In genomic region chr3:39065197-39065596, GRCh38 we compare ENCODE assay signal across 8 cellular contexts. TPM values are rescaled to one million over a fixed set of nuclear protein-coding genes. Genes with fewer than 3 reads are reported as not detected.
DNase-seq lines count a peak whose midpoint lies in the region; FAIRE-seq and TF ChIP-seq lines count a peak whose summit lies in the region.

No MANE protein-coding gene starts in this region.

- H3K79me2 ChIP-seq in KMS-11 (ENCODE audit: insufficient read depth, low read depth) (no peaks in the 10 kb centered on the region), PC-9 (ENCODE audit: low read depth) (no peaks in the 10 kb centered on the region)

- H3K4me1 ChIP-seq in KMS-11 (ENCODE audit: low read depth, poor library complexity, severe bottlenecking) = peaks cover 7% of the 10 kb centered on the region
- no peaks in the 10 kb centered on the region for H3K4me1 ChIP-seq in PC-9 (replicated peaks; ENCODE audit: insufficient read depth)

- H3K27ac ChIP-seq in KMS-11 (no peak overlapping the region; the same call in 1 of the 2 replicates), PC-9 (no peak overlapping the region)

- no peak overlapping the region for H3K9ac ChIP-seq in KMS-11

- H3K27me3 Mint-ChIP-seq in activated CD4-positive, alpha-beta T cell treated with anti-CD3 and anti-CD28 coated beads, Interleukin-2, amount 10 ng/mL, durations not matched to agents 7 days and 5 days = no peaks in the 10 kb centered on the region

- TF ChIP-seq POLR2A in H54 (IDR thresholded peaks at IDR 0.05; ENCODE audit: low read depth, low read length) = no peak

- peak; percentile 22 for DNase-seq in 8988T
- peak; percentile 63 for DNase-seq in GF-D8 (lab: John Stamatoyannopoulos, UW)
- no peak for DNase-seq in H54 (ENCODE audit: insufficient read length, low spot score)
- DNase-seq in activated CD4-positive, alpha-beta T cell treated with anti-CD3 and anti-CD28 coated beads, Interleukin-2, amount 10 ng/mL, durations not matched to agents 7 days and 5 days = peak; percentile 21
- DNase-seq in islet precursor cell = peak; percentile 74
- DNase-seq in NCI-H2107 treated with DMSO at 0.1 percent for 48 hours (lab: John Stamatoyannopoulos, UW; ENCODE audit: unreplicated experiment) = no peak
- no peak for DNase-seq in PC-9

- POLR2A ChIA-PET in activated CD4-positive, alpha-beta T cell treated with anti-CD3 and anti-CD28 coated beads, Interleukin-2, amount 10 ng/mL, durations not matched to agents 7 days and 5 days (lab: Charles Lee) = no interaction called here
- POLR2A ChIA-PET in PC-9 (lab: Charles Lee; ENCODE audit: unreplicated experiment) = no interaction called here

- no peaks in the 10 kb centered on the region for H3K9me3 ChIP-seq in PC-9 (ENCODE audit: insufficient read depth, low read depth)

- peaks cover 27% of the 10 kb centered on the region for H3K36me3 Mint-ChIP-seq in activated CD4-positive, alpha-beta T cell treated with anti-CD3 and anti-CD28 coated beads, Interleukin-2, amount 10 ng/mL, durations not matched to agents 7 days and 5 days (ENCODE audit: low read depth)

- no peak overlapping the region for H3K4me3 Mint-ChIP-seq in activated CD4-positive, alpha-beta T cell treated with anti-CD3 and anti-CD28 coated beads, Interleukin-2, amount 10 ng/mL, durations not matched to agents 7 days and 5 days

- no peaks in the 10 kb centered on the region for H3F3A ChIP-seq in PC-9 (ENCODE audit: insufficient read depth, low read depth)

- H3K4me1 Mint-ChIP-seq in activated CD4-positive, alpha-beta T cell treated with anti-CD3 and anti-CD28 coated beads, Interleukin-2, amount 10 ng/mL, durations not matched to agents 7 days and 5 days = peaks cover 6% of the 10 kb centered on the region

- H3K27ac Mint-ChIP-seq in activated CD4-positive, alpha-beta T cell treated with anti-CD3 and anti-CD28 coated beads, Interleukin-2, amount 10 ng/mL, durations not matched to agents 7 days and 5 days = no peak overlapping the region

- no peaks in the 10 kb centered on the region for H3K27me3 ChIP-seq in KMS-11 (ENCODE audit: insufficient read depth, low read depth)
- H3K27me3 ChIP-seq in PC-9 (ENCODE audit: insufficient read depth, low read depth) = no peaks in the 10 kb centered on the region

- intact Hi-C loops in PC-9 (cut with micrococcal nuclease; ENCODE audit: unreplicated experiment) = no loop called here

- TF ChIP-seq CTCF in KMS-11 (conservative IDR thresholded peaks at IDR 0.05; ENCODE audit: low read depth, low read length) (peak; percentile 41; the same call in 1 of the 2 replicates), PC-9 (conservative IDR thresholded peaks at IDR 0.05) (no peak; the same call in 1 of the 2 replicates)

- no peak overlapping the region for H2AFZ ChIP-seq in KMS-11 (ENCODE audit: low read depth)
- no peak overlapping the region for H2AFZ ChIP-seq in PC-9

- peak; percentile 69 for FAIRE-seq in H54 (lab: Jason Lieb, UNC)

- H3K4me2 ChIP-seq in KMS-11 = no peak overlapping the region
- no peak overlapping the region for H3K4me2 ChIP-seq in PC-9

- CTCF ChIA-PET in activated CD4-positive, alpha-beta T cell treated with anti-CD3 and anti-CD28 coated beads, Interleukin-2, amount 10 ng/mL, durations not matched to agents 7 days and 5 days (lab: Charles Lee) = interaction anchor here (0.8 to 1.2 kb wide), 2 partner anchors 8 to 9 kb away, joined by 4 read pairs; no protein-coding TSS in a partner anchor
- CTCF ChIA-PET in PC-9 (lab: Charles Lee) = no interaction called here

- no peak overlapping the region for H3K4me3 ChIP-seq in KMS-11 (IDR thresholded peaks at IDR 0.05; ENCODE audit: insufficient read depth, low read depth, low read length)
- H3K4me3 ChIP-seq in PC-9 = no peak overlapping the region

- no peaks in the 10 kb centered on the region for H4K20me1 ChIP-seq in KMS-11 (ENCODE audit: insufficient read depth)
- peaks cover 10% of the 10 kb centered on the region for H4K20me1 ChIP-seq in PC-9 (ENCODE audit: insufficient read depth)

- no peaks in the 10 kb centered on the region for H3K36me3 ChIP-seq in KMS-11 (ENCODE audit: insufficient read depth)
- no peaks in the 10 kb centered on the region; the same call in 1 of the 2 replicates for H3K36me3 ChIP-seq in PC-9 (ENCODE audit: low read depth)

- peaks cover 2% of the 10 kb centered on the region for H3K9me3 Mint-ChIP-seq in activated CD4-positive, alpha-beta T cell treated with anti-CD3 and anti-CD28 coated beads, Interleukin-2, amount 10 ng/mL, durations not matched to agents 7 days and 5 days

- BruUV-seq in PC-9 (replicated peaks; lab: Mats Ljungman, UMichigan) = no TSS peak

- H3K9me2 ChIP-seq in PC-9 (ENCODE audit: insufficient read depth) = no peaks in the 10 kb centered on the region

RNA-seq across cellular contexts. Expression of gene WDR48, which starts 13.4 kb away (rescaled TPM):
- 10 to 100 TPM; 32.3 to 32.4 TPM for total RNA-seq in activated CD4-positive, alpha-beta T cell treated with anti-CD3 and anti-CD28 coated beads, Interleukin-2, amount 10 ng/mL, durations not matched to agents 7 days and 5 days
- total RNA-seq in PC-9 (2021) = 26.0 and 31.2 TPM in 2 replicates

RNA-seq across cellular contexts. Expression of gene SCN11A, which starts 13.5 kb away (rescaled TPM):
- total RNA-seq in activated CD4-positive, alpha-beta T cell treated with anti-CD3 and anti-CD28 coated beads, Interleukin-2, amount 10 ng/mL, durations not matched to agents 7 days and 5 days = under 1 TPM; 0.02 to 0.05 TPM
- not detected in 2 replicates for total RNA-seq in PC-9 (2021)

RNA-seq across cellular contexts. Expression of gene GORASP1, which starts 42.2 kb away (rescaled TPM):
- 10 to 100 TPM; 31.6 to 33.7 TPM for total RNA-seq in activated CD4-positive, alpha-beta T cell treated with anti-CD3 and anti-CD28 coated beads, Interleukin-2, amount 10 ng/mL, durations not matched to agents 7 days and 5 days
- 43.4 and 44.4 TPM in 2 replicates for total RNA-seq in PC-9 (2021)

RNA-seq across cellular contexts. Expression of gene TTC21A, which starts 42.3 kb away (rescaled TPM):
- 1 to 10 TPM; 3.8 to 5.1 TPM for total RNA-seq in activated CD4-positive, alpha-beta T cell treated with anti-CD3 and anti-CD28 coated beads, Interleukin-2, amount 10 ng/mL, durations not matched to agents 7 days and 5 days
- total RNA-seq in PC-9 (2021) = 9.0 and 9.5 TPM in 2 replicates

Comparison
In these comparisons a context has a peak if more than half of its experiments do, and no peak if none do; other contexts are left out.
1. DNase-seq: peak in 8988T (single experiment), GF-D8 (single experiment), activated CD4-positive, alpha-beta T cell treated with anti-CD3 and anti-CD28 coated beads, Interleukin-2, amount 10 ng/mL, durations not matched to agents 7 days and 5 days (single experiment) and islet precursor cell (single experiment); none in H54 (single experiment), NCI-H2107 treated with DMSO at 0.1 percent for 48 hours (single experiment) and PC-9 (0 of 2).